ENCODE assay signal across 1 cellular context in the genomic region with DNA sequence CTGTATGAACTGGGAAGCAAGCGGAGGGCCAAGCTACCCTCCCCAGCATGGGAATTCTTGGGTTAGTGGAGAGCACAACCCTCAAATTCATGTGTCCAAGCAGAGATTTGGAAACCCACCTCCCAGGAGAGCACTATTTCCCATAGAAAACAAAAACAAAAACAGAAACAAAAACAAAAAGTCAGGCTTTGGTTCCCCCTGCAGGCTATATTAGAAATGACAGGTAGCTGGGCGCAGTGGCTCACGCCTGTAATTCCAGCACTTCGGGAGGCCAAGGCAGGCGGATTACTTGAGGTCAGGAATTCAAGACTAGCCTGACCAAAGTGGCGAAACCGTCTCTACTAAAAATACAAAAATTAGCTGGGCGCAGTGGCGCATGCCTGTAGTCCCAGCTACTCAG.
TF ChIP-seq lines count a peak whose summit lies in the region.

No MANE protein-coding gene starts in this region.

TF ChIP-seq in K562, 482 proteins besides CTCF, POLR2A, EP300 and RAD21:
- TF ChIP-seq, protein P1, sequence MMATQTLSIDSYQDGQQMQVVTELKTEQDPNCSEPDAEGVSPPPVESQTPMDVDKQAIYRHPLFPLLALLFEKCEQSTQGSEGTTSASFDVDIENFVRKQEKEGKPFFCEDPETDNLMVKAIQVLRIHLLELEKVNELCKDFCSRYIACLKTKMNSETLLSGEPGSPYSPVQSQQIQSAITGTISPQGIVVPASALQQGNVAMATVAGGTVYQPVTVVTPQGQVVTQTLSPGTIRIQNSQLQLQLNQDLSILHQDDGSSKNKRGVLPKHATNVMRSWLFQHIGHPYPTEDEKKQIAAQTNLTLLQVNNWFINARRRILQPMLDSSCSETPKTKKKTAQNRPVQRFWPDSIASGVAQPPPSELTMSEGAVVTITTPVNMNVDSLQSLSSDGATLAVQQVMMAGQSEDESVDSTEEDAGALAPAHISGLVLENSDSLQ (IDR thresholded peaks at IDR 0.05) = 0 out of 2 replicates have a peak, but pooled peaks have one; percentile 14
- no peak for TF ChIP-seq NFE2 (IDR thresholded peaks at IDR 0.05; ENCODE audit: low read depth)
- peak in 1 of 2 experiments; percentile 21; a peak in 1 of 4 replicates for TF ChIP-seq MAZ (CRISPR knock-in tag; conservative IDR thresholded peaks at IDR 0.05 in 1 of 2, IDR thresholded peaks at IDR 0.05 in 1 of 2)
- no peak for TF ChIP-seq RBM25 (IDR thresholded peaks at IDR 0.05; ENCODE audit: low read depth, low read length, severe bottlenecking)
- TF ChIP-seq CC2D1A (IDR thresholded peaks at IDR 0.05) = peak; percentile 64; the same call in 1 of the 2 replicates
- 0 out of 2 replicates have a peak, but pooled peaks have one; percentile 34 for TF ChIP-seq ARID2 (IDR thresholded peaks at IDR 0.05)
- TF ChIP-seq NR1H2 (CRISPR knock-in tag; IDR thresholded peaks at IDR 0.05) = no peak
- TF ChIP-seq, protein P2, sequence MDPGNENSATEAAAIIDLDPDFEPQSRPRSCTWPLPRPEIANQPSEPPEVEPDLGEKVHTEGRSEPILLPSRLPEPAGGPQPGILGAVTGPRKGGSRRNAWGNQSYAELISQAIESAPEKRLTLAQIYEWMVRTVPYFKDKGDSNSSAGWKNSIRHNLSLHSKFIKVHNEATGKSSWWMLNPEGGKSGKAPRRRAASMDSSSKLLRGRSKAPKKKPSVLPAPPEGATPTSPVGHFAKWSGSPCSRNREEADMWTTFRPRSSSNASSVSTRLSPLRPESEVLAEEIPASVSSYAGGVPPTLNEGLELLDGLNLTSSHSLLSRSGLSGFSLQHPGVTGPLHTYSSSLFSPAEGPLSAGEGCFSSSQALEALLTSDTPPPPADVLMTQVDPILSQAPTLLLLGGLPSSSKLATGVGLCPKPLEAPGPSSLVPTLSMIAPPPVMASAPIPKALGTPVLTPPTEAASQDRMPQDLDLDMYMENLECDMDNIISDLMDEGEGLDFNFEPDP (CRISPR knock-in tag; IDR thresholded peaks at IDR 0.05) = no peak
TF ChIP-seq in K562: peak in this region for 4.
